ENCODE assay signal across 8 cellular contexts in genomic region chr17:37488009-37488604, GRCh38. TPM values are rescaled to one million over a fixed set of nuclear protein-coding genes. Genes with fewer than 3 reads are reported as not detected.
DNase-seq lines count a peak whose midpoint lies in the region; ATAC-seq and TF ChIP-seq lines count a peak whose summit lies in the region.

No MANE protein-coding gene starts in this region.

- H3K4me3 Mint-ChIP-seq in stimulated activated memory B cell treated with anti-CD40 and anti-IgM and Interleukin-4, amounts not matched to agents 10 μg/mL and 1 μg/mL and 100 μg/mL, for 72 hours: peak overlapping the region; percentile 95

- no peak for ATAC-seq in stimulated activated memory B cell treated with anti-CD40 and anti-IgM and Interleukin-4, amounts not matched to agents 10 μg/mL and 1 μg/mL and 100 μg/mL, for 72 hours

- in situ Hi-C loops in mammary epithelial cell (cut with MboI; ENCODE audit: low sequenced_read_pairs in 2 of 2): no loop called here

- H3K9me2 ChIP-seq in OCI-LY7 (ENCODE audit: insufficient read depth, low read length): no peaks in the 10 kb centered on the region

- H3K9me3 ChIP-seq in OCI-LY7 (ENCODE audit: low read length) (no peaks in the 10 kb centered on the region), mammary epithelial cell (replicated peaks; ENCODE audit: insufficient read depth, low read length) (no peaks in the 10 kb centered on the region)

- POLR2A ChIA-PET in OCI-LY7 (lab: Charles Lee): no interaction called here

- H4K20me1 ChIP-seq in OCI-LY7 (ENCODE audit: insufficient read depth, low read length) (peaks cover 11% of the 10 kb centered on the region; the same call in 1 of the 2 replicates), mammary epithelial cell (ENCODE audit: insufficient read depth, low read length) (no peaks in the 10 kb centered on the region)

- no peak overlapping the region for H3K27ac ChIP-seq in OCI-LY7 (ENCODE audit: low read depth, low read length, poor library complexity, severe bottlenecking)
- peak overlapping the region; percentile 92 for H3K27ac ChIP-seq in mammary epithelial cell (ENCODE audit: insufficient read depth, low read depth, low read length)

- H3K4me1 ChIP-seq in OCI-LY7 (ENCODE audit: insufficient read depth, low read length, poor library complexity, severe bottlenecking) (peaks cover 42% of the 10 kb centered on the region), mammary epithelial cell (ENCODE audit: insufficient read depth, low read length) (peaks cover 16% of the 10 kb centered on the region)

- H3K4me1 Mint-ChIP-seq in stimulated activated memory B cell treated with anti-CD40 and anti-IgM and Interleukin-4, amounts not matched to agents 10 μg/mL and 1 μg/mL and 100 μg/mL, for 72 hours: peaks cover 21% of the 10 kb centered on the region

- H2AFZ ChIP-seq in OCI-LY7 (ENCODE audit: low read length) (peak overlapping the region; percentile 59), mammary epithelial cell (ENCODE audit: low read depth, low read length) (peak overlapping the region; percentile 45)

- dilution Hi-C loops in mammary epithelial cell (cut with HindIII; ENCODE audit: low sequenced_read_pairs): no loop called here

- no peaks in the 10 kb centered on the region for H3K36me3 Mint-ChIP-seq in stimulated activated memory B cell treated with anti-CD40 and anti-IgM and Interleukin-4, amounts not matched to agents 10 μg/mL and 1 μg/mL and 100 μg/mL, for 72 hours

- no peaks in the 10 kb centered on the region for H3K9me3 Mint-ChIP-seq in stimulated activated memory B cell treated with anti-CD40 and anti-IgM and Interleukin-4, amounts not matched to agents 10 μg/mL and 1 μg/mL and 100 μg/mL, for 72 hours

- H3K4me3 ChIP-seq in OCI-LY7 (ENCODE audit: low read depth, low read length, poor library complexity, severe bottlenecking): peak overlapping the region; percentile 70
- H3K4me3 ChIP-seq in mammary epithelial cell (replicated peaks in 1 of 3; ENCODE audit: insufficient read depth in 1 of 3, low read depth in 2 of 3, low read length in 3 of 3): peak overlapping the region in 2 of 3 experiments; percentile 21 to 82

- peaks cover 29% of the 10 kb centered on the region for H3K79me2 ChIP-seq in OCI-LY7 (ENCODE audit: insufficient read depth, low read depth, low read length)
- peaks cover 31% of the 10 kb centered on the region for H3K79me2 ChIP-seq in mammary epithelial cell (ENCODE audit: insufficient read depth, low read length)

- H3K27me3 ChIP-seq in mammary epithelial cell (ENCODE audit: insufficient read depth, low read length): no peaks in the 10 kb centered on the region

- DNase-seq in CD1c-positive myeloid dendritic cell (ENCODE audit: extremely low spot score) (peak; percentile 59), HS-5 (ENCODE audit: low read depth) (peak; percentile 70), OCI-LY7 (ENCODE audit: low spot score) (no peak), mammary epithelial cell (peak; percentile 86), islet precursor cell (peak; percentile 76)
- DNase-seq in stimulated activated CD4-positive, alpha-beta T cell treated with anti-CD3 and anti-CD28 coated beads, Interleukin-1b, Interleukin-23, amount 100 ng/mL, for 48 hours: no peak
- no peak for DNase-seq in activated CD4-positive, alpha-beta T cell treated with anti-CD3 and anti-CD28 coated beads, Interleukin-2, amount 50 U/mL, for 1 hour

- H3K27ac Mint-ChIP-seq in stimulated activated memory B cell treated with anti-CD40 and anti-IgM and Interleukin-4, amounts not matched to agents 10 μg/mL and 1 μg/mL and 100 μg/mL, for 72 hours: no peak overlapping the region

- no peaks in the 10 kb centered on the region for H3K27me3 Mint-ChIP-seq in stimulated activated memory B cell treated with anti-CD40 and anti-IgM and Interleukin-4, amounts not matched to agents 10 μg/mL and 1 μg/mL and 100 μg/mL, for 72 hours

- CTCF ChIA-PET in OCI-LY7 (lab: Charles Lee; ENCODE audit: unreplicated experiment): no interaction called here
- CTCF ChIA-PET in mammary epithelial cell (lab: Charles Lee; ENCODE audit: low non-redundant PET): interaction anchor here (0.6 kb wide), 1 partner anchor 1492 kb away, joined by 3 read pairs; no protein-coding TSS in a partner anchor

- TF ChIP-seq CTCF in OCI-LY7 (conservative IDR thresholded peaks at IDR 0.05; ENCODE audit: low read length) (no peak), mammary epithelial cell (conservative IDR thresholded peaks at IDR 0.05 in 1 of 2, IDR thresholded peaks at IDR 0.05 in 1 of 2; ENCODE audit: extremely low read depth in 1 of 2, insufficient read depth in 1 of 2, low read depth in 1 of 2, low read length in 2 of 2) (no peak)

- TSS peak; percentile 65 for BruUV-seq in OCI-LY7 (replicated peaks; lab: Mats Ljungman, UMichigan)
- no TSS peak for BruUV-seq in mammary epithelial cell (replicated peaks; lab: Mats Ljungman, UMichigan)

- H3K4me2 ChIP-seq in OCI-LY7 (ENCODE audit: low read length): peak overlapping the region; percentile 85
- peak overlapping the region; percentile 100 for H3K4me2 ChIP-seq in mammary epithelial cell (ENCODE audit: insufficient read depth, low read depth, low read length)

- intact Hi-C loops in OCI-LY7 (cut with micrococcal nuclease; ENCODE audit: unreplicated experiment) (loop anchor here (2.0 to 5.0 kb wide), 2 partner anchors 81 to 131 kb away; partner anchors contain the start of genes ACACA and TADA2A), mammary epithelial cell (cut with micrococcal nuclease) (loop anchor here (1.0 to 10.0 kb wide), 4 partner anchors 10 to 633 kb away; partner anchors contain the start of genes ACACA and TADA2A)

- peak overlapping the region; percentile 85 for H3K9ac ChIP-seq in mammary epithelial cell (ENCODE audit: insufficient read depth, low read length)

- 0 out of 2 replicates have a peak, but pooled peaks cover 2% of the 10 kb centered on the region for H3K36me3 ChIP-seq in OCI-LY7 (ENCODE audit: insufficient read depth, low read length)
- H3K36me3 ChIP-seq in mammary epithelial cell (ENCODE audit: insufficient read depth, low read length): no peaks in the 10 kb centered on the region

- 3% methylated on average over 7 of the region's 7 CpGs for WGBS in mammary epithelial cell (ENCODE audit: low coverage, missing lambda C conversion rate)

RNA-seq across cellular contexts. Expression of gene DUSP14, which starts 1.6 kb away (rescaled TPM):
- total RNA-seq in OCI-LY7 (2014; rRNA removed; shearing (Covaris generic)): 21.2 and 21.5 TPM in 2 replicates
- 11.0 and 12.2 TPM in 2 replicates for total RNA-seq in OCI-LY7 (2022)
- 100 to 1,000 TPM; 121 to 148 TPM for total RNA-seq in mammary epithelial cell
- 132 TPM for polyA plus RNA-seq in mammary epithelial cell
- 69.3 TPM for polyA minus RNA-seq in mammary epithelial cell

Comparison
In these comparisons a context has a peak if more than half of its experiments do, and no peak if none do; other contexts are left out.
1. DNase-seq: peak in CD1c-positive myeloid dendritic cell (single experiment), HS-5 (single experiment), mammary epithelial cell (single experiment) and islet precursor cell (single experiment); none in OCI-LY7 (single experiment), stimulated activated CD4-positive, alpha-beta T cell treated with anti-CD3 and anti-CD28 coated beads, Interleukin-1b, Interleukin-23, amount 100 ng/mL, for 48 hours (single experiment) and activated CD4-positive, alpha-beta T cell treated with anti-CD3 and anti-CD28 coated beads, Interleukin-2, amount 50 U/mL, for 1 hour (single experiment).
2. RNA of gene DUSP14, which starts 1.6 kb away (total RNA-seq): 121 to 148 TPM in mammary epithelial cell; 11.0 to 21.5 TPM in OCI-LY7; every median in the first group is over 4 times any median in the second.